Comparison of ENCODE assay signal across 28 cellular contexts in the genomic region with DNA sequence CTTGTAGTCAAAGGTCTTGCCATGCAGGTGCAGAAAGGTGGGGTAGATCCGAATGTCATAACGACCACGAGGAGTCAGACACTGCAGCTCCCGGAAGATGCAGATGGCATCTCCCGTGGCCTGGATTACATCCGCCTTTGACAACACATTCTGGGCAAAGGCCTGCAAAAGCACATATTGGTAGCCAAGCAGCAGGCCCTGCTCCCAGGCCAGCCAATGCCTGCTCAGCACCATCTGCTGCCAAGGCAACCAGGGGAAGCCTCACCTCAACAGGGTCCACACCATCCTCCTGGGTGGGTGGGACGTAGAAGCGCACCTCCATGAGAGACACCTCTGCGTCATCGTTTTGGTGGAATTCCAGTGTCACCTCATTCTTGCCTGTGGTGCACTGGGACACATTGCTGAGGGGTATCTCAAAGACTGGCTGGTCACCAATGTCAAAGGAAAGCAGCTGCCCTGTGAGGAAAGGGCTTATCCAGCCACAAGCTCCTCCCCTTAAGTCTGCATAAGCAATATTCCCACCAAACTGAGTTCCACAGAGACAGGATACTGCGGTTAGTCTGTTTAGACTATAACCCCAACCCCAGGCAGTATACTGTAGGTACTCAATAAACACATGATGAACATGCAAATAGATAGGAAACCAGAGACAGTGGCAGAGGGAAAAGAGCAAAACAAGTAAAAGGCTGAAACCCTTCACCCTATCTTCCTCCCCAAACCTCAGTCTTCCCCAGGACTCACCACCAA. TPM values are rescaled to one million over a fixed set of nuclear protein-coding genes. Genes with fewer than 3 reads are reported as not detected.
A peak's percentile ranks its signal among the peaks of the same experiment; 100 is the strongest.
DNase-seq lines count a peak whose midpoint lies in the region; ATAC-seq and TF ChIP-seq lines count a peak whose summit lies in the region.
"Had no signal": no experiment of that assay in that cellular context is flagged by ENCODE, and none has a peak within 500 bp of the region (broad histone marks: within the 10 kb centered on the region; RNA-seq: fewer than 3 reads in every experiment).

No MANE protein-coding gene starts in this region.

- H3K9me3 Mint-ChIP-seq in CD8-positive, alpha-beta T cell = no peaks in the 10 kb centered on the region
- no peaks in the 10 kb centered on the region for H3K9me3 Mint-ChIP-seq in naive thymus-derived CD4-positive, alpha-beta T cell
- H3K9me3 Mint-ChIP-seq: mesothelial cell of epicardium; neural progenitor cell; stimulated activated naive B cell treated with anti-CD40 and anti-IgM and Interleukin-4, amounts not matched to agents 10 μg/mL and 1 μg/mL and 100 μg/mL, for 72 hours had no signal

- peak overlapping the region; percentile 94; the same call in 1 of the 2 replicates for H3K9ac ChIP-seq in BLaER1
- H3K9ac ChIP-seq: neural progenitor cell had no signal

- H3K27me3 Mint-ChIP-seq in CD8-positive, alpha-beta T cell (ENCODE audit: low read depth) = no peaks in the 10 kb centered on the region
- no peaks in the 10 kb centered on the region for H3K27me3 Mint-ChIP-seq in T-helper 17 cell
- no peaks in the 10 kb centered on the region for H3K27me3 Mint-ChIP-seq in naive thymus-derived CD4-positive, alpha-beta T cell
- H3K27me3 Mint-ChIP-seq: stimulated activated naive B cell treated with anti-CD40 and anti-IgM and Interleukin-4, amounts not matched to agents 10 μg/mL and 1 μg/mL and 100 μg/mL, for 72 hours had no signal

- H3K36me3 ChIP-seq in BLaER1 = peaks cover 66% of the 10 kb centered on the region
- peaks cover 39% of the 10 kb centered on the region for H3K36me3 ChIP-seq in CD8-positive, alpha-beta T cell (ENCODE audit: insufficient read depth, low read length)
- H3K36me3 ChIP-seq in naive thymus-derived CD4-positive, alpha-beta T cell (ENCODE audit: control insufficient read depth in 2 of 3, insufficient read depth in 3 of 3, low read length in 3 of 3) = peaks cover 23 to 53% (median 29%) of the 10 kb centered on the region in 3 experiments

- peaks cover 33% of the 10 kb centered on the region for H3K4me1 Mint-ChIP-seq in CD8-positive, alpha-beta T cell (ENCODE audit: low read depth)
- H3K4me1 Mint-ChIP-seq in T-helper 17 cell = peaks cover 25% of the 10 kb centered on the region
- peaks cover 19 to 55% (median 35%) of the 10 kb centered on the region in 7 donors for H3K4me1 Mint-ChIP-seq in naive thymus-derived CD4-positive, alpha-beta T cell

- H3K9me3 ChIP-seq in BLaER1 (no peaks in the 10 kb centered on the region), T-helper 17 cell (ENCODE audit: control insufficient read depth, low read length, poor library complexity, severe bottlenecking) (no peaks in the 10 kb centered on the region)
- H3K9me3 ChIP-seq in CD8-positive, alpha-beta T cell (ENCODE audit: low read length) = no peaks in the 10 kb centered on the region
- no peaks in the 10 kb centered on the region for H3K9me3 ChIP-seq in naive thymus-derived CD4-positive, alpha-beta T cell (ENCODE audit: control insufficient read depth in 2 of 3, low read length in 3 of 3)
- H3K9me3 ChIP-seq: heart left ventricle, prostate gland had no signal

- intact Hi-C loops in CD8-positive, alpha-beta T cell (cut with DNase I, micrococcal nuclease) = loop anchor here in 1 of 2 experiments (10.0 kb wide), 1 partner anchor 1192 kb away; no protein-coding TSS in a partner anchor
- intact Hi-C loops in naive thymus-derived CD4-positive, alpha-beta T cell (cut with micrococcal nuclease) = no loop called here

- H3K4me3 ChIP-seq in BLaER1 = no peak overlapping the region
- no peak overlapping the region for H3K4me3 ChIP-seq in CD8-positive, alpha-beta T cell (ENCODE audit: low read depth, low read length)
- no peak overlapping the region for H3K4me3 ChIP-seq in naive thymus-derived CD4-positive, alpha-beta T cell (ENCODE audit: low read length)
- H3K4me3 ChIP-seq: dorsolateral prefrontal cortex, heart left ventricle, prostate gland had no signal

- POLR2A ChIA-PET in CD8-positive, alpha-beta T cell (lab: Charles Lee) = interaction anchor here (3.7 kb wide), 1 partner anchor 8 kb away, joined by 44 read pairs; a partner anchor contains a TSS
- POLR2A ChIA-PET in naive thymus-derived CD4-positive, alpha-beta T cell (lab: Charles Lee) = interaction anchor here (0.9 kb wide), 1 partner anchor 198 kb away, joined by 3 read pairs; no protein-coding TSS in a partner anchor

- TF ChIP-seq CTCF in CD8-positive, alpha-beta T cell (IDR thresholded peaks at IDR 0.05) = no peak

- no peak for ATAC-seq in CD8-positive, alpha-beta T cell
- ATAC-seq in T-helper 17 cell = no peak
- no peak for ATAC-seq in naive thymus-derived CD4-positive, alpha-beta T cell
- ATAC-seq: heart left ventricle; stimulated activated naive B cell treated with anti-CD40 and anti-IgM and Interleukin-4, amounts not matched to agents 10 μg/mL and 1 μg/mL and 100 μg/mL, for 72 hours had no signal

- H3K4me2 ChIP-seq in BLaER1 = no peak overlapping the region

- peak overlapping the region; percentile 64 for H3K27ac Mint-ChIP-seq in CD8-positive, alpha-beta T cell
- peak overlapping the region; percentile 97 for H3K27ac Mint-ChIP-seq in T-helper 17 cell
- H3K27ac Mint-ChIP-seq in naive thymus-derived CD4-positive, alpha-beta T cell = peak overlapping the region in 3 of 9 donors; percentile 6 to 52 (median 28)
- H3K27ac Mint-ChIP-seq: mesothelial cell of epicardium; neural progenitor cell; stimulated activated naive B cell treated with anti-CD40 and anti-IgM and Interleukin-4, amounts not matched to agents 10 μg/mL and 1 μg/mL and 100 μg/mL, for 72 hours had no signal

- no peak overlapping the region for H3K4me3 Mint-ChIP-seq in CD8-positive, alpha-beta T cell
- no peak overlapping the region for H3K4me3 Mint-ChIP-seq in T-helper 17 cell
- H3K4me3 Mint-ChIP-seq in naive thymus-derived CD4-positive, alpha-beta T cell = peak overlapping the region in 1 of 10 donors; percentile 33
- H3K4me3 Mint-ChIP-seq: stimulated activated naive B cell treated with anti-CD40 and anti-IgM and Interleukin-4, amounts not matched to agents 10 μg/mL and 1 μg/mL and 100 μg/mL, for 72 hours had no signal

- DNase-seq in CD8-positive, alpha-beta T cell = no peak
- no peak for DNase-seq in T-helper 17 cell
- DNase-seq in naive thymus-derived CD4-positive, alpha-beta T cell = no peak
- no peak for DNase-seq in cerebellar cortex (ENCODE audit: low spot score)
- DNase-seq in CD1c-positive myeloid dendritic cell (ENCODE audit: extremely low spot score) = no peak
- DNase-seq in iPS-NIHi11 (ENCODE audit: low spot score) = no peak
- DNase-seq in LoVo (ENCODE audit: low spot score) = no peak
- DNase-seq: activated CD4-positive, alpha-beta T cell treated with anti-CD3 and anti-CD28 coated beads for 1 hour; activated CD8-positive, alpha-beta memory T cell treated with anti-CD3 and anti-CD28 coated beads for 24 hours; COR-L47; dorsolateral prefrontal cortex; EL; Kasumi-1; NCI-H1092; NCI-H2029 treated with DMSO at 0.1 percent for 48 hours; NCI-H226; NCI-H82; OCI-M1; SHP77; stimulated activated naive B cell treated with anti-CD40 and anti-IgM and Interleukin-4, amounts not matched to agents 10 μg/mL and 1 μg/mL and 100 μg/mL, for 72 hours had no signal

- peaks cover 26% of the 10 kb centered on the region; the same call in 1 of the 2 replicates for H4K20me1 ChIP-seq in BLaER1

- CTCF ChIA-PET in CD8-positive, alpha-beta T cell (lab: Charles Lee) = interaction anchor here (0.9 to 2.1 kb wide), 3 partner anchors 10 to 20 kb away, joined by 3 to 5 read pairs (median 3); no protein-coding TSS in a partner anchor
- CTCF ChIA-PET in naive thymus-derived CD4-positive, alpha-beta T cell (lab: Charles Lee) = interaction anchor here (0.8 kb wide), 1 partner anchor 10 kb away, joined by 3 read pairs; no protein-coding TSS in a partner anchor

- H3K27ac ChIP-seq in BLaER1 = no peak overlapping the region
- no peak overlapping the region for H3K27ac ChIP-seq in CD8-positive, alpha-beta T cell (ENCODE audit: low read depth, low read length)
- H3K27ac ChIP-seq in naive thymus-derived CD4-positive, alpha-beta T cell (ENCODE audit: low read depth, low read length) = peak overlapping the region; percentile 4
- H3K27ac ChIP-seq: dorsolateral prefrontal cortex, heart left ventricle, neural progenitor cell, prostate gland had no signal

- H3K36me3 Mint-ChIP-seq in CD8-positive, alpha-beta T cell = peaks cover 74% of the 10 kb centered on the region
- H3K36me3 Mint-ChIP-seq in T-helper 17 cell (ENCODE audit: low read depth) = peaks cover 9% of the 10 kb centered on the region
- H3K36me3 Mint-ChIP-seq in naive thymus-derived CD4-positive, alpha-beta T cell = peaks cover 10 to 38% (median 30%) of the 10 kb centered on the region in 5 donors

- no peaks in the 10 kb centered on the region for H3K27me3 ChIP-seq in BLaER1
- H3K27me3 ChIP-seq in CD8-positive, alpha-beta T cell (ENCODE audit: insufficient read depth, low read length) = no peaks in the 10 kb centered on the region
- no peaks in the 10 kb centered on the region for H3K27me3 ChIP-seq in naive thymus-derived CD4-positive, alpha-beta T cell (ENCODE audit: control insufficient read depth in 2 of 2, insufficient read depth in 2 of 2, low read length in 2 of 2)
- H3K27me3 ChIP-seq: dorsolateral prefrontal cortex, heart left ventricle, neural progenitor cell had no signal

- H3K4me1 ChIP-seq in BLaER1 = peaks cover 33% of the 10 kb centered on the region
- H3K4me1 ChIP-seq in CD8-positive, alpha-beta T cell (ENCODE audit: insufficient read depth, low read length) = peaks cover 23% of the 10 kb centered on the region
- H3K4me1 ChIP-seq in naive thymus-derived CD4-positive, alpha-beta T cell (ENCODE audit: control insufficient read depth in 2 of 2, insufficient read depth in 2 of 2, low read length in 2 of 2) = peaks cover 15 to 19% of the 10 kb centered on the region in 2 donors
- H3K4me1 ChIP-seq: prostate gland had no signal

RNA-seq across cellular contexts. Expression of a gene that starts 2.8 kb away (rescaled TPM):
- 10 to 100 TPM; 34.3 to 36.3 TPM for total RNA-seq in CD8-positive, alpha-beta T cell
- total RNA-seq in T-helper 17 cell = 10 to 100 TPM; 46.4 to 47.2 TPM
- 100 to 1,000 TPM in 1 of 5 experiments, 10 to 100 TPM in 4; 46.9 to 146 (median 70.1) TPM for total RNA-seq in naive thymus-derived CD4-positive, alpha-beta T cell
- polyA plus RNA-seq in naive thymus-derived CD4-positive, alpha-beta T cell = 10 to 100 TPM; 34.3 to 48.9 TPM

RNA-seq across cellular contexts. Expression of a gene that starts 5.3 kb away (rescaled TPM):
- total RNA-seq in CD8-positive, alpha-beta T cell = not detected
- total RNA-seq in T-helper 17 cell = not detected
- total RNA-seq in naive thymus-derived CD4-positive, alpha-beta T cell = not detected
- polyA plus RNA-seq in naive thymus-derived CD4-positive, alpha-beta T cell = not detected
- total RNA-seq: HT-29 had no signal

RNA-seq across cellular contexts. Expression of a gene that starts 8.1 kb away (rescaled TPM):
- total RNA-seq in CD8-positive, alpha-beta T cell = 10 to 100 TPM; 13.5 to 14.0 TPM
- total RNA-seq in T-helper 17 cell = 10 to 100 TPM in 1 of 2 donors, 1 to 10 TPM in 1; 8.7 to 16.2 TPM
- 10 to 100 TPM; 11.2 to 22.0 (median 15.9) TPM for total RNA-seq in naive thymus-derived CD4-positive, alpha-beta T cell
- polyA plus RNA-seq in naive thymus-derived CD4-positive, alpha-beta T cell = 1 to 10 TPM; 2.8 to 7.5 TPM

RNA-seq across cellular contexts. Expression of a gene that starts 48.1 kb away (rescaled TPM):
- not detected for total RNA-seq in CD8-positive, alpha-beta T cell
- total RNA-seq in T-helper 17 cell = not detected
- not detected for total RNA-seq in naive thymus-derived CD4-positive, alpha-beta T cell
- not detected for polyA plus RNA-seq in naive thymus-derived CD4-positive, alpha-beta T cell
- total RNA-seq: cardiac septum, dorsolateral prefrontal cortex, heart left ventricle, HT-29, mesothelial cell of epicardium, prostate gland had no signal
- polyA plus RNA-seq: adipose tissue, heart left ventricle had no signal

RNA-seq across cellular contexts. Expression of a gene that starts 57.6 kb away (rescaled TPM):
- under 1 TPM; 0.78 to 0.90 TPM for total RNA-seq in CD8-positive, alpha-beta T cell
- total RNA-seq in T-helper 17 cell = under 1 TPM; 0.55 to 0.92 TPM
- 1 to 10 TPM in 1 of 5 experiments, under 1 TPM in 2, not detected in 2; 0.44 to 1.7 (median 0.48) TPM for total RNA-seq in naive thymus-derived CD4-positive, alpha-beta T cell
- polyA plus RNA-seq in naive thymus-derived CD4-positive, alpha-beta T cell = not detected
- total RNA-seq: cardiac septum, HT-29, mesothelial cell of epicardium had no signal
